ENCODE assay signal across 24 cellular contexts in genomic region chr10:123729523-123729922, GRCh38.
"Had no signal": no experiment of that assay in that cellular context is flagged by ENCODE, and none has a peak within 500 bp of the region (broad histone marks: within the 10 kb centered on the region; RNA-seq: fewer than 3 reads in every experiment).

No MANE protein-coding gene starts in this region.

- H3K4me1 ChIP-seq: left lung, right atrium auricular region, right lobe of liver, stomach, upper lobe of right lung had no signal

- H3K9me3 Mint-ChIP-seq: natural killer cell treated with Interleukin-12 subunit alpha and Interleukin-12 subunit beta and Interleukin-15 and Interleukin-18, amount 100 ng/mL, for 72 hours had no signal

- H3K4me2 ChIP-seq: smooth muscle cell had no signal

- DNase-seq: hypothalamus; immature natural killer cell; kidney; left colon; left lung; mesendoderm; naive thymus-derived CD4-positive, alpha-beta T cell; ovary; right lobe of liver; stimulated activated CD4-positive, alpha-beta T cell treated with anti-CD3 and anti-CD28 coated beads, Interleukin-2, amount 100 ng/mL, for 24 hours; stimulated activated CD4-positive, alpha-beta T cell treated with anti-CD3 and anti-CD28 coated beads, Interleukin-4, amount 100 ng/mL, for 1 hour; stimulated activated naive B cell treated with anti-CD40 and anti-IgM and Interleukin-4, amounts not matched to agents 10 μg/mL and 1 μg/mL and 100 μg/mL, for 72 hours; stimulated activated naive CD8-positive, alpha-beta T cell treated with anti-CD3 and anti-CD28 coated beads, Interleukin-15, Interleukin-2, amounts not matched to agents 100 U/mL and 50 U/mL, for 24 hours; stomach; tibial artery; trophoblast cell; upper lobe of right lung had no signal

- H3K36me3 ChIP-seq: left lung, ovary, right atrium auricular region, right lobe of liver, stomach, thoracic aorta, tibial artery, upper lobe of right lung had no signal

- H3K27me3 ChIP-seq: left lung, ovary, right atrium auricular region, right lobe of liver, stomach, tibial artery, upper lobe of right lung had no signal

- H3K36me3 Mint-ChIP-seq: immature natural killer cell; mesothelial cell of epicardium; naive thymus-derived CD4-positive, alpha-beta T cell; natural killer cell treated with Interleukin-12 subunit alpha and Interleukin-12 subunit beta and Interleukin-15 and Interleukin-18, amount 100 ng/mL, for 72 hours; stimulated activated naive B cell treated with anti-CD40 and anti-IgM and Interleukin-4, amounts not matched to agents 10 μg/mL and 1 μg/mL and 100 μg/mL, for 72 hours had no signal

- H3K27ac ChIP-seq: left lung, ovary, right atrium auricular region, right lobe of liver, stomach, thoracic aorta, tibial artery, upper lobe of right lung had no signal

- H3K27ac Mint-ChIP-seq: immature natural killer cell; mesothelial cell of epicardium; naive thymus-derived CD4-positive, alpha-beta T cell; natural killer cell treated with Interleukin-12 subunit alpha and Interleukin-12 subunit beta and Interleukin-15 and Interleukin-18, amount 100 ng/mL, for 72 hours; progenitor cell of endocrine pancreas; stimulated activated naive B cell treated with anti-CD40 and anti-IgM and Interleukin-4, amounts not matched to agents 10 μg/mL and 1 μg/mL and 100 μg/mL, for 72 hours had no signal

- ATAC-seq: left colon; left lung; naive thymus-derived CD4-positive, alpha-beta T cell; natural killer cell treated with Interleukin-12 subunit alpha and Interleukin-12 subunit beta and Interleukin-15 and Interleukin-18, amount 100 ng/mL, for 72 hours; right lobe of liver; stimulated activated naive B cell treated with anti-CD40 and anti-IgM and Interleukin-4, amounts not matched to agents 10 μg/mL and 1 μg/mL and 100 μg/mL, for 72 hours; stimulated activated naive CD8-positive, alpha-beta T cell treated with anti-CD3 and anti-CD28 coated beads, Interleukin-15, Interleukin-2, amounts not matched to agents 100 U/mL and 50 U/mL, for 24 hours; upper lobe of right lung had no signal

- H3K4me3 ChIP-seq: left lung, lung, ovary, right atrium auricular region, right lobe of liver, smooth muscle cell, stomach, thoracic aorta, tibial artery, upper lobe of right lung had no signal

- H3K4me1 Mint-ChIP-seq: immature natural killer cell; mesothelial cell of epicardium; naive thymus-derived CD4-positive, alpha-beta T cell; stimulated activated naive B cell treated with anti-CD40 and anti-IgM and Interleukin-4, amounts not matched to agents 10 μg/mL and 1 μg/mL and 100 μg/mL, for 72 hours had no signal

- H3K27me3 Mint-ChIP-seq: progenitor cell of endocrine pancreas had no signal

- H3K4me3 Mint-ChIP-seq: immature natural killer cell; mesothelial cell of epicardium; naive thymus-derived CD4-positive, alpha-beta T cell; natural killer cell treated with Interleukin-12 subunit alpha and Interleukin-12 subunit beta and Interleukin-15 and Interleukin-18, amount 100 ng/mL, for 72 hours; stimulated activated naive B cell treated with anti-CD40 and anti-IgM and Interleukin-4, amounts not matched to agents 10 μg/mL and 1 μg/mL and 100 μg/mL, for 72 hours had no signal

- H3K9me3 ChIP-seq: right atrium auricular region, right lobe of liver, thoracic aorta, tibial artery, upper lobe of right lung had no signal
